Comparison of ENCODE assay signal across 13 cellular contexts in genomic region chr16:82796047-82796446, GRCh38.
"Had no signal": no experiment of that assay in that cellular context is flagged by ENCODE, and none has a peak within 500 bp of the region (broad histone marks: within the 10 kb centered on the region; RNA-seq: fewer than 3 reads in every experiment).

No MANE protein-coding gene starts in this region.

- H3K9me3 Mint-ChIP-seq: activated naive CD8-positive, alpha-beta T cell treated with anti-CD3 and anti-CD28 coated beads, Interleukin-2, amount 10 ng/mL, durations not matched to agents 7 days and 5 days; natural killer cell treated with Interleukin-12 subunit alpha and Interleukin-12 subunit beta and Interleukin-15 and Interleukin-18, amount 100 ng/mL, for 72 hours; type B pancreatic cell had no signal

- DNase-seq: activated CD4-positive, alpha-beta memory T cell treated with anti-CD3 and anti-CD28 coated beads, Interleukin-2, amount 10 ng/mL, durations not matched to agents 7 days and 5 days; activated CD4-positive, alpha-beta T cell treated with anti-CD3 and anti-CD28 coated beads for 36 hours; activated CD8-positive, alpha-beta memory T cell treated with anti-CD3 and anti-CD28 coated beads, Interleukin-2, amount 50 U/mL, for 4 hours; activated naive CD8-positive, alpha-beta T cell treated with anti-CD3 and anti-CD28 coated beads, Interleukin-2, amount 10 ng/mL, durations not matched to agents 7 days and 5 days; anterior cingulate cortex; gastrocnemius medialis; lower lobe of right lung; occipital lobe; stimulated activated CD4-positive, alpha-beta T cell treated with anti-CD3 and anti-CD28 coated beads, Interleukin-12 subunit alpha, Interleukin-12 subunit beta, amount 100 ng/mL, for 4 hours; stimulated activated naive CD4-positive, alpha-beta T cell treated with Interleukin-2 at 50 U/mL for 16 hours; T-helper 9 cell had no signal

- H3K4me3 ChIP-seq: gastrocnemius medialis, lower lobe of right lung had no signal

- H3K4me1 Mint-ChIP-seq: activated naive CD8-positive, alpha-beta T cell treated with anti-CD3 and anti-CD28 coated beads, Interleukin-2, amount 10 ng/mL, durations not matched to agents 7 days and 5 days had no signal

- H3K27me3 ChIP-seq: gastrocnemius medialis had no signal

- H3K4me3 Mint-ChIP-seq: activated CD4-positive, alpha-beta memory T cell treated with anti-CD3 and anti-CD28 coated beads, Interleukin-2, amount 10 ng/mL, durations not matched to agents 7 days and 5 days; activated CD4-positive, alpha-beta T cell treated with anti-CD3 and anti-CD28 coated beads for 36 hours; activated naive CD8-positive, alpha-beta T cell treated with anti-CD3 and anti-CD28 coated beads, Interleukin-2, amount 10 ng/mL, durations not matched to agents 7 days and 5 days; natural killer cell treated with Interleukin-12 subunit alpha and Interleukin-12 subunit beta and Interleukin-15 and Interleukin-18, amount 100 ng/mL, for 72 hours; type B pancreatic cell had no signal

- H3K27ac Mint-ChIP-seq: activated CD4-positive, alpha-beta memory T cell treated with anti-CD3 and anti-CD28 coated beads, Interleukin-2, amount 10 ng/mL, durations not matched to agents 7 days and 5 days; activated CD4-positive, alpha-beta T cell treated with anti-CD3 and anti-CD28 coated beads for 36 hours; activated naive CD8-positive, alpha-beta T cell treated with anti-CD3 and anti-CD28 coated beads, Interleukin-2, amount 10 ng/mL, durations not matched to agents 7 days and 5 days; natural killer cell treated with Interleukin-12 subunit alpha and Interleukin-12 subunit beta and Interleukin-15 and Interleukin-18, amount 100 ng/mL, for 72 hours; type B pancreatic cell had no signal

- H3K27me3 Mint-ChIP-seq: activated CD4-positive, alpha-beta memory T cell treated with anti-CD3 and anti-CD28 coated beads, Interleukin-2, amount 10 ng/mL, durations not matched to agents 7 days and 5 days; activated naive CD8-positive, alpha-beta T cell treated with anti-CD3 and anti-CD28 coated beads, Interleukin-2, amount 10 ng/mL, durations not matched to agents 7 days and 5 days; type B pancreatic cell had no signal

- H3K27ac ChIP-seq: gastrocnemius medialis, lower lobe of right lung had no signal

- ATAC-seq: activated CD4-positive, alpha-beta T cell treated with anti-CD3 and anti-CD28 coated beads for 36 hours; gastrocnemius medialis; lower lobe of right lung; natural killer cell treated with Interleukin-12 subunit alpha and Interleukin-12 subunit beta and Interleukin-15 and Interleukin-18, amount 100 ng/mL, for 72 hours had no signal

- H3K36me3 Mint-ChIP-seq: activated naive CD8-positive, alpha-beta T cell treated with anti-CD3 and anti-CD28 coated beads, Interleukin-2, amount 10 ng/mL, durations not matched to agents 7 days and 5 days; type B pancreatic cell had no signal

- H3K36me3 ChIP-seq: gastrocnemius medialis, lower lobe of right lung had no signal

- H3K4me1 ChIP-seq: gastrocnemius medialis, lower lobe of right lung had no signal
